ENCODE assay signal across 8 cellular contexts in the genomic region with DNA sequence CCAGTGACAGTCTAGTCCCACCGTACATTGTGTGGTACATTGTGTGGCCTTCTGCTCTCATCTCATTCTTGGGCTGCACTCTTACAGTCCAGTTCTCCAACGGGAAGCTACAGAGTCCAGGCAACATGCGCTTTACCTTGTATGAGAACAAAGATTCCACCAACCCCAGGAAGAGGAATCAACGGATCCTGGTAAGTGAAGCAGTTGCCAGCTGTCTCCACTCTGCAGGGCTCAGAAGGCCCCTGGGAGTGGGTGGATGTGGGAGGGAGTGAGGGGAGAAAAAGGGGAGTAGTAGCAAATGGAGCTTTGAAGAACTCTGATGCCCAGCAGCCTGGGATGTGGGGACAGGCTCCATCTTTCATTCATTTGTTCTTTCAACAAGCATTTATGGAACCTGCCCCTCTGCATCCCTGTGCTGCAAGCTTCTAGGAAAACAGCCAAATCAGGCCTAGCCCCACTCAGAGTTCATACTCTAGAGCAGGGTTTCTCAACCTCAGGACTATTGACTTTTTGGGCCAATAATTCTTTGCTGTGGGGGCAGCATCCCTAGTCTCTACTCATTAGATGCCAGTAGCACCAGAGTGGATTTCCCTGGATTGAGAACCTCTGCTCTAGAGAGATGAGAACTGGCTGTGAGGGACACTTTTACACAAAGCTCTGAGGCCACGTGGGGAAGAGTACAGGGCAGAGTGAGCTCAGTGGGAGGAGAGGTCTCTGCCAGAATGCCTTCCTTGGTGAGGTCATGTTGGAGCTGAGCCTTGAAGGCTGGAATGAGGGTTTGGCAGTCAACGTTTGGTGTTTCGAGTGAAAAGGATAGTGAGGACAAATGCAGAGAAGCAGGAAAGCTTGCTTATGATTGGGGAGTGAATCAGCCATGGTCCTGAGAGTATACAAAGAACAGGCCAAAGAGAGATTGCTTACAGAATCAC. TPM values are rescaled to one million over a fixed set of nuclear protein-coding genes. Genes with fewer than 3 reads are reported as not detected.
A peak's percentile ranks its signal among the peaks of the same experiment; 100 is the strongest.
DNase-seq lines count a peak whose midpoint lies in the region; ATAC-seq and TF ChIP-seq lines count a peak whose summit lies in the region.

No MANE protein-coding gene starts in this region.

- H3K27ac Mint-ChIP-seq in dendritic cell treated with granulocyte-macrophage colony-stimulating factor and Interleukin-4, amounts not matched to agents 40 ng/mL and 50 ng/mL, for 4 days = peak overlapping the region; percentile 86

- H3K27ac ChIP-seq in PC-9 (no peak overlapping the region), lung (ENCODE audit: low read depth in 1 of 2, low read length in 1 of 2) (peak overlapping the region; percentile 37 to 66), transverse colon (peak overlapping the region; percentile 82 to 88 (median 86))

- 27 to 48% methylated on average over 7 of the region's 7 CpGs for WGBS in lung, 2 donors
- 12 to 40% methylated on average over 3 to 7 of the region's 7 CpGs for WGBS in transverse colon (ENCODE audit: low coverage in 1 of 2), 2 donors

- POLR2A ChIA-PET in PC-9 (lab: Charles Lee; ENCODE audit: unreplicated experiment) = interaction anchor here (0.6 to 0.9 kb wide), 2 partner anchors 74 to 1128 kb away, joined by 3 to 4 read pairs; no protein-coding TSS in a partner anchor

- H3K4me1 Mint-ChIP-seq in dendritic cell treated with granulocyte-macrophage colony-stimulating factor and Interleukin-4, amounts not matched to agents 40 ng/mL and 50 ng/mL, for 4 days (ENCODE audit: low read depth) = peaks cover 31% of the 10 kb centered on the region

- H3K9me3 Mint-ChIP-seq in dendritic cell treated with granulocyte-macrophage colony-stimulating factor and Interleukin-4, amounts not matched to agents 40 ng/mL and 50 ng/mL, for 4 days = no peaks in the 10 kb centered on the region

- no peak for TF ChIP-seq CTCF in PC-9 (conservative IDR thresholded peaks at IDR 0.05)
- TF ChIP-seq CTCF in lung (IDR thresholded peaks at IDR 0.05; ENCODE audit: control extremely low read depth, extremely low read depth) = no peak
- no peak for TF ChIP-seq CTCF in transverse colon (IDR thresholded peaks at IDR 0.05)

- H3K4me1 ChIP-seq in PC-9 (replicated peaks; ENCODE audit: insufficient read depth) (peaks cover 13% of the 10 kb centered on the region), lung (ENCODE audit: control insufficient read depth in 2 of 2, insufficient read depth in 2 of 2, low read length in 2 of 2) (peaks cover 5 to 15% of the 10 kb centered on the region in 2 donors), transverse colon (peaks cover 16 to 23% (median 19%) of the 10 kb centered on the region in 4 donors)

- CTCF ChIA-PET in PC-9 (lab: Charles Lee) = interaction anchor here (0.9 kb wide), 1 partner anchor 20 kb away, joined by 3 read pairs; no protein-coding TSS in a partner anchor

- TF ChIP-seq POLR2A in transverse colon (IDR thresholded peaks at IDR 0.05) = no peak

- H3K79me2 ChIP-seq in PC-9 (ENCODE audit: low read depth) = peaks cover 15% of the 10 kb centered on the region

- in situ Hi-C loops in transverse colon (cut with MboI; ENCODE audit: low pct_ligation_motif_present in 1 of 4, low pct_unique_long_range_greater_than_20kb in 1 of 4, low sequenced_read_pairs in 3 of 4) = loop anchor here in 2 of 4 donors (10.0 to 25.0 kb wide), 2 partner anchors 108 to 425 kb away; partner anchors contain the start of genes TOMM5 (in 2 of the 2) and SLC25A51 (in 1 of the 2)

- H3K9me3 ChIP-seq in PC-9 (ENCODE audit: insufficient read depth, low read depth) = no peaks in the 10 kb centered on the region
- H3K9me3 ChIP-seq in lung (ENCODE audit: control insufficient read depth in 2 of 2, insufficient read depth in 1 of 2, low read length in 1 of 2) = no peaks in the 10 kb centered on the region
- no peaks in the 10 kb centered on the region for H3K9me3 ChIP-seq in transverse colon

- no peak for TF ChIP-seq EP300 in transverse colon (IDR thresholded peaks at IDR 0.05; ENCODE audit: low read depth)

- peaks cover 1% of the 10 kb centered on the region for H3K27me3 Mint-ChIP-seq in dendritic cell treated with granulocyte-macrophage colony-stimulating factor and Interleukin-4, amounts not matched to agents 40 ng/mL and 50 ng/mL, for 4 days

- peak overlapping the region; percentile 97; the same call in 1 of the 2 replicates for H2AFZ ChIP-seq in PC-9

- no peaks in the 10 kb centered on the region for H3K9me2 ChIP-seq in PC-9 (ENCODE audit: insufficient read depth)

- H3K4me3 Mint-ChIP-seq in dendritic cell treated with granulocyte-macrophage colony-stimulating factor and Interleukin-4, amounts not matched to agents 40 ng/mL and 50 ng/mL, for 4 days = peak overlapping the region; percentile 92

- ATAC-seq in lung (ENCODE audit: insufficient read depth, low FRiP score) = no peak

- intact Hi-C loops in PC-9 (cut with micrococcal nuclease; ENCODE audit: unreplicated experiment) (loop anchor here (10.0 kb wide), 1 partner anchor 418 kb away; the partner anchor contains the start of gene SLC25A51), transverse colon (cut with DNase I; ENCODE audit: low total_unique reads) (no loop called here)
- intact Hi-C loops in dendritic cell treated with granulocyte-macrophage colony-stimulating factor and Interleukin-4, amounts not matched to agents 40 ng/mL and 50 ng/mL, for 4 days (cut with micrococcal nuclease) = loop anchor here (5.0 kb wide), 3 partner anchors 65 to 265 kb away; partner anchors contain the start of genes GRHPR, TOMM5 and TRMT10B

- H3K4me2 ChIP-seq in PC-9 = peak overlapping the region; percentile 95

- H3K36me3 ChIP-seq in PC-9 (ENCODE audit: low read depth) (no peaks in the 10 kb centered on the region), lung (ENCODE audit: control insufficient read depth in 2 of 2, insufficient read depth in 2 of 2, low read length in 2 of 2) (peaks cover 6 to 10% of the 10 kb centered on the region in 2 donors), transverse colon (peaks cover 0 to 19% (median 0%) of the 10 kb centered on the region in 4 donors)

- H3F3A ChIP-seq in PC-9 (ENCODE audit: insufficient read depth, low read depth) = no peaks in the 10 kb centered on the region

- DNase-seq in DMS 273 (lab: John Stamatoyannopoulos, UW; ENCODE audit: unreplicated experiment) (peak; percentile 64), DMS 273 treated with DMSO at 0.1 percent for 48 hours (lab: John Stamatoyannopoulos, UW) (no peak), PC-9 (no peak), lung (ENCODE audit: low spot score) (no peak), transverse colon (peak; percentile 31), NCI-H1436 (lab: John Stamatoyannopoulos, UW) (no peak), GM19238 (ENCODE audit: insufficient read length, low spot score) (no peak)

- H4K20me1 ChIP-seq in PC-9 (ENCODE audit: insufficient read depth) = no peaks in the 10 kb centered on the region

- BruUV-seq in PC-9 (replicated peaks; lab: Mats Ljungman, UMichigan) = TSS peak; percentile 62

- H3K36me3 Mint-ChIP-seq in dendritic cell treated with granulocyte-macrophage colony-stimulating factor and Interleukin-4, amounts not matched to agents 40 ng/mL and 50 ng/mL, for 4 days (ENCODE audit: low read depth) = peaks cover 45% of the 10 kb centered on the region

- H3K27me3 ChIP-seq in PC-9 (ENCODE audit: insufficient read depth, low read depth) = no peaks in the 10 kb centered on the region
- H3K27me3 ChIP-seq in lung (ENCODE audit: control insufficient read depth, insufficient read depth) = no peaks in the 10 kb centered on the region
- no peaks in the 10 kb centered on the region for H3K27me3 ChIP-seq in transverse colon

- H3K4me3 ChIP-seq in PC-9 (peak overlapping the region; percentile 84), lung (peak overlapping the region; percentile 68), transverse colon (peak overlapping the region in 3 of 4 donors; percentile 62 to 90 (median 64))

RNA-seq across cellular contexts. Expression of gene POLR1E, which starts 1.1 kb away (rescaled TPM):
- total RNA-seq in PC-9 (2021) = 19.7 and 21.8 TPM in 2 replicates
- total RNA-seq in lung = 10 to 100 TPM; 18.0 to 19.9 TPM
- 10 to 100 TPM; 14.1 to 18.3 TPM for polyA plus RNA-seq in lung
- total RNA-seq in transverse colon = 10 to 100 TPM in 2 of 4 donors, 1 to 10 TPM in 2; 4.0 to 15.7 (median 9.0) TPM

RNA-seq across cellular contexts. Expression of gene ZBTB5, which starts 21.6 kb away (rescaled TPM):
- total RNA-seq in PC-9 (2021) (7.7 and 8.8 TPM in 2 replicates), lung (10 to 100 TPM in 1 of 2 donors, 1 to 10 TPM in 1; 9.6 to 21.9 TPM), transverse colon (10 to 100 TPM in 3 of 4 donors, 1 to 10 TPM in 1; 3.2 to 14.6 (median 12.8) TPM)
- polyA plus RNA-seq in lung = 1 to 10 TPM; 3.2 to 6.9 TPM

Comparison
In these comparisons a context has a peak if more than half of its experiments do, and no peak if none do; other contexts are left out.
1. DNase-seq: peak in DMS 273 (single experiment) and transverse colon (single experiment); none in DMS 273 treated with DMSO at 0.1 percent for 48 hours (single experiment), PC-9 (0 of 2), lung (single experiment), NCI-H1436 (single experiment) and GM19238 (single experiment).
2. Peak in every context shown above with its lines, with median percentiles within 50 percentile points of each other: H3K4me3 ChIP-seq.